Comparison of ENCODE assay signal across 8 cellular contexts in genomic region chr15:76059320-76060097, GRCh38. TPM values are rescaled to one million over a fixed set of nuclear protein-coding genes. Genes with fewer than 3 reads are reported as not detected.
DNase-seq lines count a peak whose midpoint lies in the region; ATAC-seq and TF ChIP-seq lines count a peak whose summit lies in the region.

TMEM266 (plus strand) TSS chr15:76059985; CDS start chr15:76134264, 74,279 bp downstream.

- H3K4me1 ChIP-seq in ACC112 (ENCODE audit: control insufficient read depth, insufficient read depth, low read length, unreplicated experiment), result peaks cover 12% of the 10 kb centered on the region
- peaks cover 10% of the 10 kb centered on the region for H3K4me1 ChIP-seq in cardiac muscle cell (ENCODE audit: low read depth)
- H3K4me1 ChIP-seq in neutrophil (ENCODE audit: control insufficient read depth in 1 of 2, insufficient read depth in 1 of 2, low read depth in 1 of 2, low read length in 1 of 2), result peaks cover 22 to 28% of the 10 kb centered on the region in 2 experiments

- H3K27me3 ChIP-seq in ACC112 (ENCODE audit: insufficient read depth, low read length) (peaks cover 75% of the 10 kb centered on the region), cardiac muscle cell (peaks cover 65% of the 10 kb centered on the region), neutrophil (peaks cover 60% of the 10 kb centered on the region)

- peak within 1 kb of the TSS; percentile 63 for H3K4me3 Mint-ChIP-seq in activated naive CD4-positive, alpha-beta T cell treated with anti-CD3 and anti-CD28 coated beads for 36 hours

- peaks cover 37% of the 10 kb centered on the region for H3K27me3 Mint-ChIP-seq in activated naive CD4-positive, alpha-beta T cell treated with anti-CD3 and anti-CD28 coated beads for 36 hours (ENCODE audit: low read depth)

- H3K9me3 ChIP-seq in cardiac muscle cell (ENCODE audit: low read depth) (no peaks in the 10 kb centered on the region), neutrophil (no peaks in the 10 kb centered on the region)

- H3K27ac ChIP-seq in ACC112 (ENCODE audit: low read depth, low read length), result no peak within 1 kb of the TSS
- H3K27ac ChIP-seq in cardiac muscle cell, result no peak within 1 kb of the TSS
- no peak within 1 kb of the TSS for H3K27ac ChIP-seq in neutrophil

- H3K36me3 ChIP-seq in ACC112 (ENCODE audit: insufficient read depth, low read length), result no peaks in the 10 kb centered on the region
- H3K36me3 ChIP-seq in cardiac muscle cell, result no peaks in the 10 kb centered on the region
- H3K36me3 ChIP-seq in neutrophil, result no peaks in the 10 kb centered on the region

- no peaks in the 10 kb centered on the region for H3K36me3 Mint-ChIP-seq in activated naive CD4-positive, alpha-beta T cell treated with anti-CD3 and anti-CD28 coated beads for 36 hours (ENCODE audit: low read depth)

- H2AFZ ChIP-seq in ACC112 (ENCODE audit: low read length, unreplicated experiment), result peak within 1 kb of the TSS; percentile 89

- DNase-seq in GM12865 (ENCODE audit: low read depth) (peak; percentile 52), NCI-H2171 treated with DMSO at 0.1 percent for 48 hours (lab: John Stamatoyannopoulos, UW) (peak; percentile 41), cardiac muscle cell (ENCODE audit: low read depth in 1 of 2, low spot score in 1 of 2) (peak; percentile 20 to 89), T1000 (lab: John Stamatoyannopoulos, UW) (no peak)
- peak; percentile 15 for DNase-seq in activated naive CD4-positive, alpha-beta T cell treated with anti-CD3 and anti-CD28 coated beads for 36 hours

- no peak within 1 kb of the TSS for H3K27ac Mint-ChIP-seq in activated naive CD4-positive, alpha-beta T cell treated with anti-CD3 and anti-CD28 coated beads for 36 hours

- TF ChIP-seq CTCF in GM12865 (IDR thresholded peaks at IDR 0.05; ENCODE audit: insufficient read depth, low read depth, low read length, missing control alignments), result peak; percentile 16
- no peak for TF ChIP-seq CTCF in cardiac muscle cell (IDR thresholded peaks at IDR 0.05; ENCODE audit: low read depth, low read length)
- TF ChIP-seq CTCF in neutrophil (IDR thresholded peaks at IDR 0.05), result no peak

- no peaks in the 10 kb centered on the region for H3K9me3 Mint-ChIP-seq in activated naive CD4-positive, alpha-beta T cell treated with anti-CD3 and anti-CD28 coated beads for 36 hours

- H3K79me2 ChIP-seq in ACC112 (ENCODE audit: control insufficient read depth, insufficient read depth, low read length, unreplicated experiment), result no peaks in the 10 kb centered on the region

- ATAC-seq in HG02798 (IDR thresholded peaks at IDR 0.05; ENCODE audit: poor library complexity, unreplicated experiment), result no peak

- peaks cover 30% of the 10 kb centered on the region for H3K4me1 Mint-ChIP-seq in activated naive CD4-positive, alpha-beta T cell treated with anti-CD3 and anti-CD28 coated beads for 36 hours (ENCODE audit: low read depth)

- CTCF ChIA-PET in activated naive CD4-positive, alpha-beta T cell treated with anti-CD3 and anti-CD28 coated beads for 36 hours (lab: Charles Lee), result interaction anchor here (0.6 to 8.3 kb wide), 6 partner anchors 25 to 90 kb away, joined by 3 to 199 read pairs (median 4); partner anchors contain the start of gene NRG4

- intact Hi-C loops in activated naive CD4-positive, alpha-beta T cell treated with anti-CD3 and anti-CD28 coated beads for 36 hours (cut with micrococcal nuclease), result loop anchor here (10.0 kb wide), 1 partner anchor 335 kb away; a partner anchor contains a TSS

- H3K4me3 ChIP-seq in ACC112 (ENCODE audit: low read depth, low read length) (peak within 1 kb of the TSS; percentile 78), GM12865 (ENCODE audit: low read depth, low read length) (peak within 1 kb of the TSS; percentile 77), cardiac muscle cell (peak within 1 kb of the TSS; percentile 95), neutrophil (ENCODE audit: low read depth in 1 of 2, low read length in 1 of 2) (peak within 1 kb of the TSS; percentile 39 to 60)

RNA-seq across cellular contexts. Expression of gene TMEM266, which starts in this region (rescaled TPM):
- not detected for total RNA-seq in activated naive CD4-positive, alpha-beta T cell treated with anti-CD3 and anti-CD28 coated beads for 36 hours
- 0.74 and 1.5 TPM in 2 replicates for total RNA-seq in cardiac muscle cell
- 0.10 and 0.12 TPM in 2 replicates for polyA plus RNA-seq in cardiac muscle cell

Comparison
In these comparisons a context has a peak if more than half of its experiments do, and no peak if none do; other contexts are left out.
1. Peak in DNase-seq in activated naive CD4-positive, alpha-beta T cell treated with anti-CD3 and anti-CD28 coated beads for 36 hours; RNA of the gene not detected or under 1 TPM.